23 cellular contexts compared by ENCODE assay signal in the genomic region with DNA sequence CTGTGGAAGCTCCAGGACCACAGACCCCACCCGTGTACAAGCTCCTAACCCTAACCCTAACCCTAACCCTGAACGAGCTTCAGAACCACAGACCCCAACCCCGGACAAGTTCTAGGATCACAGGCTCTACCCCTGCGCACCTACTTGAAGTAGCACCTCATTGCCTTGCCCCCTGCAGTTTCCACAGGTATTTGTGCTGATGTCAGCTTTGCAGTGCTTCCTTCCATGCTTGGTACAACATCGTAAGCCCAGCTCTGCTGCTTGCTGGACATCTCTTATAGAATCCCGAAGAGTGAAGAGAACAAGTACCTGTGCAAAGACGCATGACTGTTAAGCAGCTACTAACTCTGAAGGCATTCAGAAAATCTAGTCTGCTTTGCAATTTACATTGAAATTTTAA. TPM values are rescaled to one million over a fixed set of nuclear protein-coding genes. Genes with fewer than 3 reads are reported as not detected.
DNase-seq lines count a peak whose midpoint lies in the region; ATAC-seq, FAIRE-seq and TF ChIP-seq lines count a peak whose summit lies in the region.
"Had no signal": no experiment of that assay in that cellular context is flagged by ENCODE, and none has a peak within 500 bp of the region (broad histone marks: within the 10 kb centered on the region; RNA-seq: fewer than 3 reads in every experiment).

No MANE protein-coding gene starts in this region.

- no peak for TF ChIP-seq CTCF in HepG2 (CRISPR knock-in tag; IDR thresholded peaks at IDR 0.05)
- TF ChIP-seq CTCF in right lobe of liver (IDR thresholded peaks at IDR 0.05): no peak
- no peak for TF ChIP-seq CTCF in K562 (IDR thresholded peaks at IDR 0.05 in 2 of 3, conservative IDR thresholded peaks at IDR 0.05 in 1 of 3; ENCODE audit: insufficient read depth in 2 of 3, low read depth in 1 of 3, low read length in 3 of 3)

- no peaks in the 10 kb centered on the region for H3K36me3 Mint-ChIP-seq in stimulated activated naive B cell treated with anti-CD40 and anti-IgM and Interleukin-4, amounts not matched to agents 10 μg/mL and 1 μg/mL and 100 μg/mL, for 72 hours
- H3K36me3 Mint-ChIP-seq: IgD-negative memory B cell had no signal

- no peaks in the 10 kb centered on the region for H3K4me1 Mint-ChIP-seq in stimulated activated naive B cell treated with anti-CD40 and anti-IgM and Interleukin-4, amounts not matched to agents 10 μg/mL and 1 μg/mL and 100 μg/mL, for 72 hours

- H2AFZ ChIP-seq in HepG2 (ENCODE audit: low read length) (no peak overlapping the region), K562 (ENCODE audit: low read depth, low read length) (no peak overlapping the region)
- H2AFZ ChIP-seq: GM23338 had no signal

- H3K27ac ChIP-seq in HepG2 (ENCODE audit: extremely low read length, insufficient read depth, low read length) (no peak overlapping the region), right lobe of liver (no peak overlapping the region), K562 (ENCODE audit: extremely low read depth, low read depth, low read length) (no peak overlapping the region), SJCRH30 (no peak overlapping the region)
- H3K27ac ChIP-seq: C4-2B, HL-60 had no signal

- intact Hi-C loops in HepG2 (cut with micrococcal nuclease; ENCODE audit: unreplicated experiment) (no loop called here), right lobe of liver (cut with DNase I) (no loop called here), K562 (cut with micrococcal nuclease) (no loop called here)

- POLR2A ChIA-PET in HepG2 (lab: Yijun Ruan, JAX) (no interaction called here), K562 (lab: Yijun Ruan, JAX) (interaction anchor here (0.9 to 1.7 kb wide), 2 partner anchors 9 to 71 kb away, joined by 3 to 6 read pairs; no protein-coding TSS in a partner anchor)

- FAIRE-seq in HepG2 (lab: Jason Lieb, UNC): no peak
- FAIRE-seq in K562 (lab: Jason Lieb, UNC): no peak
- FAIRE-seq: A204.1, D721Med, G401.6, GM12892, GM18507 had no signal

- H3K9me3 Mint-ChIP-seq in stimulated activated naive B cell treated with anti-CD40 and anti-IgM and Interleukin-4, amounts not matched to agents 10 μg/mL and 1 μg/mL and 100 μg/mL, for 72 hours: no peaks in the 10 kb centered on the region
- H3K9me3 Mint-ChIP-seq: CD4-positive, alpha-beta T cell; GM23338; HFFc6; IgD-negative memory B cell had no signal

- WGBS in HepG2 (ENCODE audit: low lambda C conversion rate): 39% methylated on average over 7 of the region's 7 CpGs
- WGBS in right lobe of liver (ENCODE audit: insufficient coverage, low coverage, low lambda C conversion rate, missing lambda C conversion rate): 84% methylated on average over 7 of the region's 7 CpGs
- 10% methylated on average over 5 of the region's 7 CpGs for whole genome bisulfite sequencing in K562 (ENCODE audit: insufficient coverage, low coverage, missing lambda C conversion rate)

- no peak overlapping the region for H3K4me2 ChIP-seq in HepG2 (ENCODE audit: low read depth, low read length)
- H3K4me2 ChIP-seq in K562 (ENCODE audit: insufficient read depth, low read length): no peak overlapping the region
- H3K4me2 ChIP-seq: GM23338 had no signal

- H3K36me3 ChIP-seq in HepG2 (replicated peaks in 1 of 2; ENCODE audit: control insufficient read depth in 1 of 2, insufficient read depth in 2 of 2, low read length in 2 of 2) (no peaks in the 10 kb centered on the region), right lobe of liver (no peaks in the 10 kb centered on the region), K562 (ENCODE audit: control insufficient read depth, insufficient read depth, low read length) (no peaks in the 10 kb centered on the region), SJCRH30 (no peaks in the 10 kb centered on the region)

- ATAC-seq in HepG2 (no peak), right lobe of liver (no peak), K562 (no peak), GM21825 (IDR thresholded peaks at IDR 0.05; ENCODE audit: unreplicated experiment) (no peak)
- no peak for ATAC-seq in stimulated activated naive B cell treated with anti-CD40 and anti-IgM and Interleukin-4, amounts not matched to agents 10 μg/mL and 1 μg/mL and 100 μg/mL, for 72 hours (replicated peaks)
- ATAC-seq: GM23338, HCT116 had no signal

- H3K4me3 ChIP-seq in HepG2 (replicated peaks in 1 of 3; ENCODE audit: insufficient read depth in 1 of 3, low read depth in 2 of 3, low read length in 3 of 3) (no peak overlapping the region), right lobe of liver (no peak overlapping the region), K562 (no peak overlapping the region), SJCRH30 (no peak overlapping the region)
- H3K4me3 ChIP-seq: GM23338 had no signal

- TF ChIP-seq POLR2A in HepG2 (IDR thresholded peaks at IDR 0.05; ENCODE audit: insufficient read depth in 1 of 2, low read depth in 2 of 2, low read length in 2 of 2) (no peak), right lobe of liver (IDR thresholded peaks at IDR 0.05) (no peak), K562 (conservative IDR thresholded peaks at IDR 0.05) (no peak)

- H3K27ac Mint-ChIP-seq in stimulated activated naive B cell treated with anti-CD40 and anti-IgM and Interleukin-4, amounts not matched to agents 10 μg/mL and 1 μg/mL and 100 μg/mL, for 72 hours: peak overlapping the region; percentile 51
- H3K27ac Mint-ChIP-seq: CD4-positive, alpha-beta T cell; GM23338; HFFc6; IgD-negative memory B cell had no signal

- H3K27me3 Mint-ChIP-seq in stimulated activated naive B cell treated with anti-CD40 and anti-IgM and Interleukin-4, amounts not matched to agents 10 μg/mL and 1 μg/mL and 100 μg/mL, for 72 hours: peaks cover 26 to 35% of the 10 kb centered on the region in 2 donors
- H3K27me3 Mint-ChIP-seq: CD4-positive, alpha-beta T cell had no signal

- TF ChIP-seq EP300 in HepG2 (IDR thresholded peaks at IDR 0.05; ENCODE audit: low read depth in 2 of 2, low read length in 2 of 2) (no peak), HepG2 (CRISPR knock-in tag; IDR thresholded peaks at IDR 0.05; ENCODE audit: borderline replicate concordance) (no peak), K562 (IDR thresholded peaks at IDR 0.05; ENCODE audit: low read length) (no peak)

- BruUV-seq in HepG2 (replicated peaks; lab: Mats Ljungman, UMichigan): no TSS peak
- BruUV-seq in K562 (replicated peaks; lab: Mats Ljungman, UMichigan): no TSS peak

- CTCF ChIA-PET in HepG2 (lab: Yijun Ruan, JAX; ENCODE audit: low intra/inter-chr PET ratio, low total read pairs) (no interaction called here), K562 (lab: Yijun Ruan, JAX; ENCODE audit: low intra/inter-chr PET ratio) (no interaction called here)

- DNase-seq in HepG2 (ENCODE audit: low spot score) (no peak), right lobe of liver (no peak), K562 (ENCODE audit: extremely low read depth in 1 of 4, low spot score in 3 of 4) (no peak), SJCRH30 (no peak)
- no peak for DNase-seq in stimulated activated naive B cell treated with anti-CD40 and anti-IgM and Interleukin-4, amounts not matched to agents 10 μg/mL and 1 μg/mL and 100 μg/mL, for 72 hours
- DNase-seq: AML-193; Caco-2; CD4-positive, alpha-beta T cell; H7; HFFc6 had no signal

- no peaks in the 10 kb centered on the region for H3K9me1 ChIP-seq in K562 (ENCODE audit: control insufficient read depth, insufficient read depth, low read length)

- H3K9me3 ChIP-seq in HepG2 (ENCODE audit: low read length) (no peaks in the 10 kb centered on the region), right lobe of liver (no peaks in the 10 kb centered on the region), K562 (replicated peaks; ENCODE audit: control insufficient read depth, insufficient read depth, low read depth, low read length) (no peaks in the 10 kb centered on the region), SJCRH30 (replicated peaks) (peaks cover 3% of the 10 kb centered on the region; the same call in 1 of the 2 replicates)
- H3K9me3 ChIP-seq: Caco-2 had no signal

- in situ Hi-C loops in HepG2 (cut with HindIII; ENCODE audit: extremely low pct_ligation_motif_present, low pct_unique_long_range_greater_than_20kb): no loop called here
- in situ Hi-C loops in K562 (cut with MboI): no loop called here

- no peak overlapping the region for H3K9ac ChIP-seq in HepG2 (ENCODE audit: insufficient read depth, low read depth, low read length)
- no peak overlapping the region for H3K9ac ChIP-seq in K562 (ENCODE audit: insufficient read depth in 1 of 2, low read depth in 2 of 2, low read length in 2 of 2)

- no peaks in the 10 kb centered on the region for H3K79me2 ChIP-seq in HepG2 (ENCODE audit: insufficient read depth, low read length)
- no peaks in the 10 kb centered on the region for H3K79me2 ChIP-seq in K562 (ENCODE audit: control insufficient read depth, insufficient read depth, low read length)

- no peak overlapping the region for H3K4me3 Mint-ChIP-seq in stimulated activated naive B cell treated with anti-CD40 and anti-IgM and Interleukin-4, amounts not matched to agents 10 μg/mL and 1 μg/mL and 100 μg/mL, for 72 hours
- H3K4me3 Mint-ChIP-seq: CD4-positive, alpha-beta T cell; GM23338; HFFc6; IgD-negative memory B cell had no signal

- H3K27me3 ChIP-seq in HepG2 (ENCODE audit: control insufficient read depth in 1 of 2, insufficient read depth in 2 of 2, low read length in 2 of 2) (peaks cover 2 to 14% of the 10 kb centered on the region in 2 experiments; a peak in 3 of 5 replicates), right lobe of liver (no peaks in the 10 kb centered on the region), K562 (ENCODE audit: control insufficient read depth in 2 of 2, insufficient read depth in 2 of 2, low read length in 2 of 2) (0 out of 5 replicates have a peak, but pooled peaks cover 0 to 4% of the 10 kb centered on the region in 2 experiments), SJCRH30 (no peaks in the 10 kb centered on the region)

- H3K4me1 ChIP-seq in HepG2 (ENCODE audit: insufficient read depth, low read length) (no peaks in the 10 kb centered on the region), right lobe of liver (no peaks in the 10 kb centered on the region), K562 (replicated peaks in 1 of 2; ENCODE audit: control insufficient read depth in 2 of 2, insufficient read depth in 2 of 2, low read length in 2 of 2) (peaks cover 3 to 6% of the 10 kb centered on the region in 2 experiments; a peak in 1 of 5 replicates), SJCRH30 (peaks cover 4% of the 10 kb centered on the region; the same call in 1 of the 2 replicates)
- H3K4me1 ChIP-seq: Caco-2 had no signal

- TF ChIP-seq RAD21 in HepG2 (CRISPR knock-in tag; IDR thresholded peaks at IDR 0.05): no peak
- TF ChIP-seq RAD21 in K562 (CRISPR knock-in tag; conservative IDR thresholded peaks at IDR 0.05 in 1 of 2, IDR thresholded peaks at IDR 0.05 in 1 of 2): no peak

- no peaks in the 10 kb centered on the region for H4K20me1 ChIP-seq in HepG2 (ENCODE audit: insufficient read depth, low read length)
- H4K20me1 ChIP-seq in K562 (replicated peaks; ENCODE audit: control insufficient read depth, insufficient read depth, low read length): no peaks in the 10 kb centered on the region

RNA-seq across cellular contexts. Expression of a gene that starts 20.7 kb away (rescaled TPM):
- total RNA-seq in HepG2 (2016; rRNA removed; fragmentation: Illumina TruSeq; extraction: Trizol) (24.2 and 32.7 TPM in 2 replicates), right lobe of liver (10 to 100 TPM; 28.4 to 47.6 (median 35.8) TPM), K562 (2014; rRNA removed) (26.4 and 28.2 TPM in 2 replicates), K562 (2014; rRNA removed; fragmentation: Illumina TruSeq; extraction: Trizol) (51.6 and 58.7 TPM in 2 replicates), K562 (2015; rRNA removed; fragmentation: Illumina TruSeq; extraction: Trizol) (46.9 and 48.5 TPM in 2 replicates), K562 (2021) (54.0 and 59.7 TPM in 2 replicates)
- 13.4 and 15.9 TPM in 2 replicates for total RNA-seq in HepG2 (2016; cell fraction: cytosol; rRNA removed; fragmentation: Illumina TruSeq; extraction: Trizol; ENCODE audit: low read depth)
- total RNA-seq in HepG2 (2016; cell fraction: insoluble cytoplasmic fraction; rRNA removed; fragmentation: Illumina TruSeq; extraction: Trizol): 23.0 and 31.1 TPM in 2 replicates
- total RNA-seq in HepG2 (2016; cell fraction: membrane; rRNA removed; fragmentation: Illumina TruSeq; extraction: Trizol): 26.3 and 26.5 TPM in 2 replicates
- 48.0 and 51.8 TPM in 2 replicates for total RNA-seq in HepG2 (2016; cell fraction: nucleus; rRNA removed; fragmentation: Illumina TruSeq; extraction: Trizol)
- polyA plus RNA-seq in HepG2 (2011; rRNA removed) (57.6 and 60.9 TPM in 2 replicates), K562 (2011; rRNA removed) (101 and 102 TPM in 2 replicates), K562 (2014; fragmentation: Illumina TruSeq; extraction: Trizol) (65.7 and 70.2 TPM in 2 replicates), K562 (2014; fragmentation: Nextera tagmentation; extraction: Ambion mirVana) (10 to 100 TPM; 23.2 to 29.8 TPM), K562 (2014; rRNA removed) (67.6 and 68.0 TPM in 2 replicates)
- 15.5 and 23.3 TPM in 2 replicates for polyA plus RNA-seq in HepG2 (2011; cell fraction: cytosol; rRNA removed)
- 139 and 159 TPM in 2 replicates for polyA plus RNA-seq in HepG2 (2011; cell fraction: nucleus; rRNA removed)
- polyA plus RNA-seq in HepG2 (2012): 40.8 and 45.8 TPM in 2 replicates
- 14.4 and 17.8 TPM in 2 replicates for polyA plus RNA-seq in HepG2 (2016; cell fraction: cytosol; fragmentation: Illumina TruSeq; extraction: Trizol; ENCODE audit: low read depth)
- polyA plus RNA-seq in HepG2 (2016; cell fraction: insoluble cytoplasmic fraction; fragmentation: Illumina TruSeq; extraction: Trizol; ENCODE audit: low read depth): 39.2 and 43.6 TPM in 2 replicates
- 25.2 and 27.1 TPM in 2 replicates for polyA plus RNA-seq in HepG2 (2016; cell fraction: membrane; fragmentation: Illumina TruSeq; extraction: Trizol; ENCODE audit: low read depth)
- polyA plus RNA-seq in HepG2 (2016; cell fraction: nucleus; fragmentation: Illumina TruSeq; extraction: Trizol; ENCODE audit: insufficient read depth, low read depth): 76.5 and 78.3 TPM in 2 replicates
- 22.6 and 39.7 TPM in 2 replicates for polyA minus RNA-seq in HepG2 (2011; rRNA and poly(A)+ RNA removed; ENCODE audit: low replicate concordance)
- polyA minus RNA-seq in HepG2 (2011; cell fraction: cytosol; rRNA and poly(A)+ RNA removed): 17.0 and 18.2 TPM in 2 replicates
- polyA minus RNA-seq in HepG2 (2011; cell fraction: nucleus; rRNA and poly(A)+ RNA removed): 132 and 148 TPM in 2 replicates
- 144 and 291 TPM in 2 replicates for total RNA-seq in K562 (2011; cell fraction: chromatin; rRNA removed; ENCODE audit: low replicate concordance)
- 66.0 and 82.0 TPM in 2 replicates for total RNA-seq in K562 (2011; cell fraction: nucleolus; rRNA removed)
- 130 and 163 TPM in 2 replicates for total RNA-seq in K562 (2011; cell fraction: nucleoplasm; rRNA removed)
- 28.9 and 36.2 TPM in 2 replicates for polyA plus RNA-seq in K562 (2011; cell fraction: cytosol; rRNA removed)
- 171 and 301 TPM in 2 replicates for polyA plus RNA-seq in K562 (2011; cell fraction: nucleus; rRNA removed)
- 44.2 and 83.9 TPM in 2 replicates for polyA plus RNA-seq in K562 (2012)
- polyA minus RNA-seq in K562 (2011; rRNA and poly(A)+ RNA removed): 82.2 and 103 TPM in 2 replicates
- 28.1 and 34.2 TPM in 2 replicates for polyA minus RNA-seq in K562 (2011; cell fraction: cytosol; rRNA and poly(A)+ RNA removed)
- polyA minus RNA-seq in K562 (2011; cell fraction: nucleus; rRNA and poly(A)+ RNA removed): 72.6 and 131 TPM in 2 replicates
- 26.3 and 29.9 TPM in 2 replicates for total RNA-seq in SJCRH30 (2014; rRNA removed; shearing (Covaris generic))

RNA-seq across cellular contexts. Expression of a gene that starts 34.9 kb away (rescaled TPM):
- total RNA-seq in HepG2 (2016; rRNA removed; fragmentation: Illumina TruSeq; extraction: Trizol) (not detected in 2 replicates), right lobe of liver (not detected), K562 (2014; rRNA removed) (not detected in 2 replicates), K562 (2014; rRNA removed; fragmentation: Illumina TruSeq; extraction: Trizol) (not detected in 2 replicates), K562 (2015; rRNA removed; fragmentation: Illumina TruSeq; extraction: Trizol) (not detected in 2 replicates), K562 (2021) (not detected in 2 replicates)
- total RNA-seq in HepG2 (2016; cell fraction: cytosol; rRNA removed; fragmentation: Illumina TruSeq; extraction: Trizol; ENCODE audit: low read depth): not detected in 2 replicates
- total RNA-seq in HepG2 (2016; cell fraction: insoluble cytoplasmic fraction; rRNA removed; fragmentation: Illumina TruSeq; extraction: Trizol): not detected in 2 replicates
- not detected in 2 replicates for total RNA-seq in HepG2 (2016; cell fraction: membrane; rRNA removed; fragmentation: Illumina TruSeq; extraction: Trizol)
- total RNA-seq in HepG2 (2016; cell fraction: nucleus; rRNA removed; fragmentation: Illumina TruSeq; extraction: Trizol): not detected in 2 replicates
- polyA plus RNA-seq in HepG2 (2011; rRNA removed) (not detected in 2 replicates), K562 (2011; rRNA removed) (not detected in 2 replicates), K562 (2014; fragmentation: Illumina TruSeq; extraction: Trizol) (not detected in 2 replicates), K562 (2014; fragmentation: Nextera tagmentation; extraction: Ambion mirVana) (not detected), K562 (2014; rRNA removed) (not detected in 2 replicates)
- polyA plus RNA-seq in HepG2 (2011; cell fraction: cytosol; rRNA removed): not detected in 2 replicates
- not detected in 2 replicates for polyA plus RNA-seq in HepG2 (2011; cell fraction: nucleus; rRNA removed)
- not detected in 2 replicates for polyA plus RNA-seq in HepG2 (2012)
- polyA plus RNA-seq in HepG2 (2016; cell fraction: cytosol; fragmentation: Illumina TruSeq; extraction: Trizol; ENCODE audit: low read depth): not detected in 2 replicates
- not detected in 2 replicates for polyA plus RNA-seq in HepG2 (2016; cell fraction: insoluble cytoplasmic fraction; fragmentation: Illumina TruSeq; extraction: Trizol; ENCODE audit: low read depth)
- not detected in 2 replicates for polyA plus RNA-seq in HepG2 (2016; cell fraction: membrane; fragmentation: Illumina TruSeq; extraction: Trizol; ENCODE audit: low read depth)
- polyA plus RNA-seq in HepG2 (2016; cell fraction: nucleus; fragmentation: Illumina TruSeq; extraction: Trizol; ENCODE audit: insufficient read depth, low read depth): not detected in 2 replicates
- not detected in 2 replicates for polyA minus RNA-seq in HepG2 (2011; rRNA and poly(A)+ RNA removed; ENCODE audit: low replicate concordance)
- polyA minus RNA-seq in HepG2 (2011; cell fraction: cytosol; rRNA and poly(A)+ RNA removed): not detected in 2 replicates
- not detected in 2 replicates for polyA minus RNA-seq in HepG2 (2011; cell fraction: nucleus; rRNA and poly(A)+ RNA removed)
- total RNA-seq in K562 (2011; cell fraction: chromatin; rRNA removed; ENCODE audit: low replicate concordance): not detected in 2 replicates
- not detected in 2 replicates for total RNA-seq in K562 (2011; cell fraction: nucleolus; rRNA removed)
- total RNA-seq in K562 (2011; cell fraction: nucleoplasm; rRNA removed): not detected in 2 replicates
- polyA plus RNA-seq in K562 (2011; cell fraction: cytosol; rRNA removed): not detected in 2 replicates
- not detected in 2 replicates for polyA plus RNA-seq in K562 (2011; cell fraction: nucleus; rRNA removed)
- polyA plus RNA-seq in K562 (2012): 0.07 and 0.40 TPM in 2 replicates
- not detected in 2 replicates for polyA minus RNA-seq in K562 (2011; rRNA and poly(A)+ RNA removed)
- polyA minus RNA-seq in K562 (2011; cell fraction: cytosol; rRNA and poly(A)+ RNA removed): not detected in 2 replicates
- not detected in 2 replicates for polyA minus RNA-seq in K562 (2011; cell fraction: nucleus; rRNA and poly(A)+ RNA removed)
- total RNA-seq in SJCRH30 (2014; rRNA removed; shearing (Covaris generic)): 0.58 and 0.71 TPM in 2 replicates
- total RNA-seq: Caco-2, GM23338, H7, HFFc6, HT1080 had no signal
- polyA plus RNA-seq: BJ, GM23338, IgD-negative memory B cell had no signal
